In the genomic region with DNA sequence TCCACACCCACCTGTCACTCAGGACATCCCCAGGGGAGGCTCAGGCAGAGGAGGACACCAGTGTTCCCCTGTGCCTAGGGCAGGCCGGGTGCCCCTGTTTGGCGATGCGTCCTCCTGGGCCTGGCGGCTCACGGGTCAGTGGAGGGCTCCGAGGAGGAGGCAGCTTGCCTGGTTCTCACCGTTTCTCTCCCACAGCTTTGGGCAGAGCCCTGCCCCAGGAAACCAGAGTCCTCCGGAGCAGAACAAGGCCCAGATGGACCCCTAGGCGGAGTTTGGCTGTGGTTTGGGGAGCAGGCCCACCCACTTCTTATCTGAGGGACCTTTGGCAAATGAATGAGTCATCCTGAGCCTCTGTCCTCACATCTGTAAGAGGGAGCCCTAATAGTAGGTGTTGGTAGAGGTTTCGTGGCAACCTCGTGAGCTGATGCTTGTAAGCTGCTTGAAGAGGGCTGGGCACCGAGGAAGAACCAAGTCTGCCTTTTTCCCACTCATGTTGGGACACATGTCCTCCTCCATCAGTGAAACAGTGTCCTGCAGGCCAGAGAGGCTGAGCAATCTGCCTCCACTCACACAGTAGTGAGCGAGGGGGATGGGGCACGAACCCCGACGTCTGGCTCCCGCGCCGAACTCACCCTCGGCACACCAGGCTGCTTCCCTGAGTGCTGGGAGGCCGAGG, we compare ENCODE assay signal across 18 cellular contexts.
A peak's percentile ranks its signal among the peaks of the same experiment; 100 is the strongest.
DNase-seq lines count a peak whose midpoint lies in the region; ATAC-seq, FAIRE-seq and TF ChIP-seq lines count a peak whose summit lies in the region.
"Had no signal": no experiment of that assay in that cellular context is flagged by ENCODE, and none has a peak within 500 bp of the region (broad histone marks: within the 10 kb centered on the region; RNA-seq: fewer than 3 reads in every experiment).

No MANE protein-coding gene starts in this region.

- POLR2A ChIA-PET in HEK293 (lab: Yijun Ruan, JAX) = no interaction called here
- POLR2A ChIA-PET in RWPE1 (lab: Yijun Ruan, JAX; ENCODE audit: low non-redundant PET) = no interaction called here
- POLR2A ChIA-PET in H1 (lab: Charles Lee; ENCODE audit: partially characterized antibody) = interaction anchor here (1.0 kb wide), 1 partner anchor 12 kb away, joined by 3 read pairs; no protein-coding TSS in a partner anchor

- peaks cover 0 to 6% of the 10 kb centered on the region in 2 experiments for H4K20me1 ChIP-seq in H1 (replicated peaks in 1 of 2; ENCODE audit: control insufficient read depth in 1 of 2, insufficient read depth in 2 of 2, low read length in 2 of 2)

- H3K14ac ChIP-seq in H1 (ENCODE audit: insufficient read length) = no peak overlapping the region

- CTCF ChIA-PET in HEK293 (lab: Yijun Ruan, JAX) (interaction anchor here (0.6 to 0.7 kb wide), 2 partner anchors 10 to 37 kb away, joined by 3 read pairs; no protein-coding TSS in a partner anchor), RWPE1 (lab: Yijun Ruan, JAX) (interaction anchor here (0.6 to 0.9 kb wide), 4 partner anchors 10 to 106 kb away, joined by 3 to 8 read pairs (median 4); no protein-coding TSS in a partner anchor), H1 (lab: Charles Lee; ENCODE audit: partially characterized antibody) (interaction anchor here (1.0 to 3.1 kb wide), 7 partner anchors 9 to 61 kb away, joined by 3 to 19 read pairs (median 5); no protein-coding TSS in a partner anchor)

- H3K9me3 ChIP-seq in HEK293 (ENCODE audit: control insufficient read depth, insufficient read depth, low read depth, low read length) (no peaks in the 10 kb centered on the region), H1 (ENCODE audit: insufficient read depth in 2 of 2, low read depth in 1 of 2, low read length in 1 of 2) (no peaks in the 10 kb centered on the region)
- H3K9me3 ChIP-seq: SJCRH30 had no signal

- H2BK12ac ChIP-seq in H1 (ENCODE audit: low read depth, low read length) = peak overlapping the region; percentile 17; the same call in 1 of the 2 replicates

- H2BK5ac ChIP-seq in H1 (ENCODE audit: low read depth, low read length) = peak overlapping the region; percentile 60; the same call in 1 of the 2 replicates

- H3K4me1 ChIP-seq in HEK293 (ENCODE audit: control insufficient read depth, insufficient read depth, low read length) (no peaks in the 10 kb centered on the region), H1 (replicated peaks in 1 of 4; ENCODE audit: control insufficient read depth in 3 of 4, insufficient read depth in 4 of 4, low read length in 3 of 4) (no peaks in the 10 kb centered on the region; a peak in 1 of 7 replicates)

- TF ChIP-seq RAD21 in H1 (IDR thresholded peaks at IDR 0.05 in 1 of 2, conservative IDR thresholded peaks at IDR 0.05 in 1 of 2; ENCODE audit: low read depth in 2 of 2, low read length in 2 of 2) = no peak

- no peak overlapping the region for H3K18ac ChIP-seq in H1 (ENCODE audit: extremely low read depth, low read length)

- no peak for ATAC-seq in GM19467 (IDR thresholded peaks at IDR 0.05; ENCODE audit: unreplicated experiment)
- ATAC-seq: stimulated activated naive B cell treated with anti-CD40 and anti-IgM and Interleukin-4, amounts not matched to agents 10 μg/mL and 1 μg/mL and 100 μg/mL, for 72 hours had no signal

- H4K8ac ChIP-seq in H1 (ENCODE audit: extremely low read depth, insufficient read depth, low read length) = peak overlapping the region; percentile 76; the same call in 1 of the 2 replicates

- H3K4me3 ChIP-seq in HEK293 (ENCODE audit: low read depth, low read length) (no peak overlapping the region), H1 (ENCODE audit: extremely low read depth in 1 of 4, insufficient read depth in 2 of 4, low read depth in 3 of 4, low read length in 4 of 4) (no peak overlapping the region)
- H3K4me3 ChIP-seq: SJCRH30, tibial artery had no signal

- H3K56ac ChIP-seq in H1 (replicated peaks; ENCODE audit: insufficient read length, low read depth, low read length) = no peak overlapping the region

- H3K36me3 ChIP-seq in HEK293 (ENCODE audit: control insufficient read depth in 2 of 2, insufficient read depth in 1 of 2, low read length in 2 of 2) (no peaks in the 10 kb centered on the region), H1 (ENCODE audit: control insufficient read depth in 2 of 4, insufficient read depth in 4 of 4, low read length in 3 of 4) (no peaks in the 10 kb centered on the region)
- H3K36me3 ChIP-seq: SJCRH30, tibial artery had no signal

- no peak overlapping the region for H3K4ac ChIP-seq in H1 (replicated peaks; ENCODE audit: insufficient read length, low read depth, low read length)

- H2BK15ac ChIP-seq in H1 (ENCODE audit: low read length) = peak overlapping the region; percentile 88; the same call in 1 of the 2 replicates

- no peak overlapping the region for H3K4me2 ChIP-seq in H1 (ENCODE audit: insufficient read depth in 1 of 2, low read depth in 2 of 2, low read length in 2 of 2)

- 94% methylated on average over 20 of the region's 21 CpGs; no CpG with 5 or more reads in 1 of the 2 experiments for WGBS in H1 (ENCODE audit: extremely low coverage in 1 of 2, insufficient coverage in 1 of 2, insufficient read length in 1 of 2, insufficient replicate concordance in 2 of 2, low coverage in 1 of 2, low lambda C conversion rate in 2 of 2, missing lambda C conversion rate in 1 of 2), 2 experiments

- DNase-seq in RWPE1 (ENCODE audit: low spot score) = no peak
- DNase-seq in H1 (ENCODE audit: low read depth in 1 of 2, low spot score in 2 of 2) = no peak
- peak; percentile 85 for DNase-seq in posterior vena cava (ENCODE audit: low spot score)
- DNase-seq in stimulated activated CD4-positive, alpha-beta T cell treated with anti-CD3 and anti-CD28 coated beads, Interleukin-15, amount 100 ng/mL, for 24 hours = no peak
- no peak for DNase-seq in T-helper 9 cell
- DNase-seq: activated CD4-positive, alpha-beta T cell treated with anti-CD3 and anti-CD28 coated beads, Interleukin-2, amount 10 ng/mL, durations not matched to agents 7 days and 5 days; activated naive CD4-positive, alpha-beta T cell; C1 segment of cervical spinal cord; HCEC 1CT; immature natural killer cell; NCI-H1436 treated with DMSO at 0.1 percent for 48 hours; NCI-H345; SJCRH30; stimulated activated naive B cell treated with anti-CD40 and anti-IgM and Interleukin-4, amounts not matched to agents 10 μg/mL and 1 μg/mL and 100 μg/mL, for 72 hours; tibial artery had no signal

- no peak overlapping the region for H2AK5ac ChIP-seq in H1 (ENCODE audit: low read depth, low read length)

- TF ChIP-seq EP300 in H1 (IDR thresholded peaks at IDR 0.05; ENCODE audit: borderline replicate concordance in 1 of 2, low read depth in 2 of 2, low read length in 2 of 2) = no peak

- H3K27me3 ChIP-seq in H1 (replicated peaks in 1 of 4; ENCODE audit: control insufficient read depth in 3 of 4, extremely low read depth in 1 of 4, insufficient read depth in 3 of 4, low read length in 3 of 4) = no peaks in the 10 kb centered on the region; a peak in 2 of 7 replicates
- H3K27me3 ChIP-seq: SJCRH30, tibial artery had no signal

- H3K27ac ChIP-seq in HEK293 (ENCODE audit: extremely low read depth, low read depth, low read length) (no peak overlapping the region), RWPE1 (peak overlapping the region; percentile 95), H1 (ENCODE audit: low read depth, low read length) (no peak overlapping the region)
- H3K27ac ChIP-seq: epithelial cell of prostate, tibial artery had no signal

- no peaks in the 10 kb centered on the region for H3K79me2 ChIP-seq in H1 (ENCODE audit: control insufficient read depth in 1 of 2, insufficient read depth in 2 of 2, low read length in 2 of 2)

- no peak overlapping the region for H3K23ac ChIP-seq in H1 (ENCODE audit: insufficient read length)

- no peak overlapping the region for H4K5ac ChIP-seq in H1 (ENCODE audit: insufficient read length, low read depth, low read length)

- no peak for TF ChIP-seq POLR2A in H1 (IDR thresholded peaks at IDR 0.05; ENCODE audit: control extremely low read depth in 1 of 2, low read depth in 2 of 2, low read length in 2 of 2)

- peaks cover 2% of the 10 kb centered on the region; the same call in 1 of the 2 replicates for H3K79me1 ChIP-seq in H1 (ENCODE audit: low read depth, low read length)

- intact Hi-C loops in posterior vena cava (cut with DNase I) = no loop called here

- no peak for TF ChIP-seq CTCF in HEK293 (tag by site-specific recombination; IDR thresholded peaks at IDR 0.05)
- TF ChIP-seq CTCF in RWPE1 (conservative IDR thresholded peaks at IDR 0.05; ENCODE audit: low read depth) = no peak
- no peak for TF ChIP-seq CTCF in H1 (IDR thresholded peaks at IDR 0.05; ENCODE audit: control extremely low read depth in 1 of 3, insufficient read depth in 1 of 3, low read depth in 1 of 3, low read length in 3 of 3)

- H2BK120ac ChIP-seq in H1 (replicated peaks; ENCODE audit: low read depth, low read length) = no peak overlapping the region

- H3K23me2 ChIP-seq in H1 (ENCODE audit: low read depth, low read length) = no peaks in the 10 kb centered on the region

- H4K91ac ChIP-seq in H1 (replicated peaks; ENCODE audit: insufficient read length, low read length) = no peak overlapping the region

- H2BK20ac ChIP-seq in H1 (ENCODE audit: low read length) = no peak overlapping the region

- no peak for FAIRE-seq in H1 (lab: Jason Lieb, UNC)

- H2AFZ ChIP-seq in H1 (ENCODE audit: low read length) = no peak overlapping the region

- H3K9ac ChIP-seq in H1 (replicated peaks in 1 of 4; ENCODE audit: extremely low read depth in 1 of 4, low read depth in 3 of 4, low read length in 3 of 4) = no peak overlapping the region

TF ChIP-seq in HEK293, 187 proteins besides CTCF, POLR2A, EP300 and RAD21 (continues in another document):
- TF ChIP-seq ZNF585B (tag by site-specific recombination; IDR thresholded peaks at IDR 0.05) = no peak
- TF ChIP-seq, protein P1, sequence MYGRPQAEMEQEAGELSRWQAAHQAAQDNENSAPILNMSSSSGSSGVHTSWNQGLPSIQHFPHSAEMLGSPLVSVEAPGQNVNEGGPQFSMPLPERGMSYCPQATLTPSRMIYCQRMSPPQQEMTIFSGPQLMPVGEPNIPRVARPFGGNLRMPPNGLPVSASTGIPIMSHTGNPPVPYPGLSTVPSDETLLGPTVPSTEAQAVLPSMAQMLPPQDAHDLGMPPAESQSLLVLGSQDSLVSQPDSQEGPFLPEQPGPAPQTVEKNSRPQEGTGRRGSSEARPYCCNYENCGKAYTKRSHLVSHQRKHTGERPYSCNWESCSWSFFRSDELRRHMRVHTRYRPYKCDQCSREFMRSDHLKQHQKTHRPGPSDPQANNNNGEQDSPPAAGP (tag by site-specific recombination; IDR thresholded peaks at IDR 0.05) = no peak

TF ChIP-seq in H1, 55 proteins besides CTCF, POLR2A, EP300 and RAD21 (continues in another document):
- TF ChIP-seq MAFK (IDR thresholded peaks at IDR 0.05; ENCODE audit: low read depth, low read length) (no peak), SIN3A (conservative IDR thresholded peaks at IDR 0.05 in 1 of 2, IDR thresholded peaks at IDR 0.05 in 1 of 2; ENCODE audit: low read depth in 1 of 2, low read length in 2 of 2) (no peak), NRF1 (IDR thresholded peaks at IDR 0.05; ENCODE audit: low read depth, low read length) (no peak), RFX5 (IDR thresholded peaks at IDR 0.05; ENCODE audit: borderline replicate concordance, low read depth, low read length) (no peak), KDM4A (IDR thresholded peaks at IDR 0.05; ENCODE audit: low read depth, low read length, severe bottlenecking) (no peak)
